21 cellular contexts compared by ENCODE assay signal in genomic region chr12:104730761-104731160, GRCh38.
DNase-seq lines count a peak whose midpoint lies in the region; ATAC-seq and TF ChIP-seq lines count a peak whose summit lies in the region.
"Had no signal": no experiment of that assay in that cellular context is flagged by ENCODE, and none has a peak within 500 bp of the region (broad histone marks: within the 10 kb centered on the region; RNA-seq: fewer than 3 reads in every experiment).

No MANE protein-coding gene starts in this region.

- no peak overlapping the region for H2AFZ ChIP-seq in neural progenitor cell (replicated peaks)

- peaks cover 37% of the 10 kb centered on the region for H3K4me1 Mint-ChIP-seq in activated T-helper 17 cell treated with anti-CD3 and anti-CD28 coated beads, Interleukin-2, amount 50 U/mL, for 72 hours
- peaks cover 25% of the 10 kb centered on the region for H3K4me1 Mint-ChIP-seq in neural progenitor cell
- H3K4me1 Mint-ChIP-seq in chondrocyte (ENCODE audit: low read depth), result peaks cover 14% of the 10 kb centered on the region
- peaks cover 34% of the 10 kb centered on the region for H3K4me1 Mint-ChIP-seq in activated T-cell treated with anti-CD3 and anti-CD28 coated beads, Interleukin-2, amount 50 U/mL, for 72 hours (ENCODE audit: low read depth)

- H3K4me3 Mint-ChIP-seq in activated T-helper 17 cell treated with anti-CD3 and anti-CD28 coated beads, Interleukin-2, amount 50 U/mL, for 72 hours, result no peak overlapping the region
- H3K4me3 Mint-ChIP-seq in neural progenitor cell (no peak overlapping the region), chondrocyte (ENCODE audit: unreplicated experiment) (no peak overlapping the region)
- no peak overlapping the region for H3K4me3 Mint-ChIP-seq in activated T-cell treated with anti-CD3 and anti-CD28 coated beads, Interleukin-2, amount 50 U/mL, for 72 hours
- H3K4me3 Mint-ChIP-seq: CD4-positive, alpha-beta T cell had no signal

- peaks cover 6% of the 10 kb centered on the region for H3K36me3 Mint-ChIP-seq in activated T-helper 17 cell treated with anti-CD3 and anti-CD28 coated beads, Interleukin-2, amount 50 U/mL, for 72 hours (ENCODE audit: low read depth)
- H3K36me3 Mint-ChIP-seq in neural progenitor cell (no peaks in the 10 kb centered on the region), chondrocyte (ENCODE audit: low read depth) (no peaks in the 10 kb centered on the region)
- H3K36me3 Mint-ChIP-seq in activated T-cell treated with anti-CD3 and anti-CD28 coated beads, Interleukin-2, amount 50 U/mL, for 72 hours (ENCODE audit: insufficient read depth in 2 of 2), result no peaks in the 10 kb centered on the region

- ATAC-seq in activated T-helper 17 cell treated with anti-CD3 and anti-CD28 coated beads, Interleukin-2, amount 50 U/mL, for 72 hours (replicated peaks), result no peak
- no peak for ATAC-seq in activated T-cell treated with anti-CD3 and anti-CD28 coated beads, Interleukin-2, amount 50 U/mL, for 72 hours (replicated peaks in 1 of 2)
- ATAC-seq: PC-3, SK-N-SH treated with all-trans-retinoic acid at 6 μM for 48 hours had no signal

- no peaks in the 10 kb centered on the region for H3K9me3 ChIP-seq in neural progenitor cell (ENCODE audit: low read depth)

- H3K27me3 Mint-ChIP-seq in activated T-helper 17 cell treated with anti-CD3 and anti-CD28 coated beads, Interleukin-2, amount 50 U/mL, for 72 hours, result no peaks in the 10 kb centered on the region
- H3K27me3 Mint-ChIP-seq in neural progenitor cell (ENCODE audit: insufficient read depth, low read depth), result peaks cover 4% of the 10 kb centered on the region
- H3K27me3 Mint-ChIP-seq in chondrocyte (ENCODE audit: low read depth), result no peaks in the 10 kb centered on the region
- H3K27me3 Mint-ChIP-seq in activated T-cell treated with anti-CD3 and anti-CD28 coated beads, Interleukin-2, amount 50 U/mL, for 72 hours (ENCODE audit: low read depth), result no peaks in the 10 kb centered on the region
- H3K27me3 Mint-ChIP-seq: CD4-positive, alpha-beta T cell had no signal

- H3K9ac ChIP-seq in neural progenitor cell, result no peak overlapping the region

- H3F3A ChIP-seq in neural progenitor cell (ENCODE audit: low read depth), result no peaks in the 10 kb centered on the region

- H3K36me3 ChIP-seq in neural progenitor cell, result no peaks in the 10 kb centered on the region

- TF ChIP-seq CTCF in neural progenitor cell (IDR thresholded peaks at IDR 0.05) (no peak), chondrocyte (IDR thresholded peaks at IDR 0.05) (no peak)

- H3K27ac ChIP-seq in neural progenitor cell, result no peak overlapping the region
- H3K27ac ChIP-seq: 22Rv1 had no signal

- peak overlapping the region; percentile 66 for H3K27ac Mint-ChIP-seq in activated T-helper 17 cell treated with anti-CD3 and anti-CD28 coated beads, Interleukin-2, amount 50 U/mL, for 72 hours
- H3K27ac Mint-ChIP-seq in neural progenitor cell, result peak overlapping the region; percentile 6
- no peak overlapping the region for H3K27ac Mint-ChIP-seq in chondrocyte (ENCODE audit: unreplicated experiment)
- H3K27ac Mint-ChIP-seq in activated T-cell treated with anti-CD3 and anti-CD28 coated beads, Interleukin-2, amount 50 U/mL, for 72 hours, result no peak overlapping the region
- H3K27ac Mint-ChIP-seq: CD4-positive, alpha-beta T cell had no signal

- no peaks in the 10 kb centered on the region for H3K9me3 Mint-ChIP-seq in activated T-helper 17 cell treated with anti-CD3 and anti-CD28 coated beads, Interleukin-2, amount 50 U/mL, for 72 hours
- H3K9me3 Mint-ChIP-seq in neural progenitor cell (no peaks in the 10 kb centered on the region), chondrocyte (ENCODE audit: low read depth) (no peaks in the 10 kb centered on the region)
- H3K9me3 Mint-ChIP-seq in activated T-cell treated with anti-CD3 and anti-CD28 coated beads, Interleukin-2, amount 50 U/mL, for 72 hours, result no peaks in the 10 kb centered on the region
- H3K9me3 Mint-ChIP-seq: CD4-positive, alpha-beta T cell had no signal

- H3K27me3 ChIP-seq in neural progenitor cell, result no peaks in the 10 kb centered on the region

- peak; percentile 40 for DNase-seq in DMS 273 (lab: John Stamatoyannopoulos, UW; ENCODE audit: unreplicated experiment)
- no peak for DNase-seq in DMS 273 treated with DMSO at 0.1 percent for 48 hours (lab: John Stamatoyannopoulos, UW)
- DNase-seq in neural progenitor cell (ENCODE audit: low spot score), result no peak
- DNase-seq in HK-2 (ENCODE audit: unreplicated experiment), result no peak
- DNase-seq in chondrocyte (ENCODE audit: low spot score), result no peak
- DNase-seq in activated T-cell treated with anti-CD3 and anti-CD28 coated beads, Interleukin-2, amount 50 U/mL, for 72 hours, result no peak
- DNase-seq in activated T-cell treated with anti-CD3 and anti-CD28 coated beads, Interleukin-2, amount 50 U/mL, for 48 hours, result no peak
- DNase-seq: CD4-positive, alpha-beta T cell; DMS53; EL; KG1; NCI-H1048; NCI-H1436; NCI-H2029; NCI-H526; PC-3; RPMI8226; SHP77 treated with DMSO at 0.1 percent for 48 hours had no signal

- no peaks in the 10 kb centered on the region for H3K79me2 ChIP-seq in neural progenitor cell (ENCODE audit: low read depth)

- peaks cover 3% of the 10 kb centered on the region for H4K20me1 ChIP-seq in neural progenitor cell (ENCODE audit: low read depth)

- no peak overlapping the region for H3K4me2 ChIP-seq in neural progenitor cell

- no peak overlapping the region for H3K4me3 ChIP-seq in neural progenitor cell

- peaks cover 11% of the 10 kb centered on the region for H3K4me1 ChIP-seq in neural progenitor cell

Comparison
In these comparisons a context has a peak if more than half of its experiments do, and no peak if none do; other contexts are left out.
1. H3K27ac Mint-ChIP-seq: peak in activated T-helper 17 cell treated with anti-CD3 and anti-CD28 coated beads, Interleukin-2, amount 50 U/mL, for 72 hours (single experiment) and neural progenitor cell (single experiment); none in chondrocyte (single experiment) and activated T-cell treated with anti-CD3 and anti-CD28 coated beads, Interleukin-2, amount 50 U/mL, for 72 hours (single experiment).